30 cellular contexts compared by ENCODE assay signal in genomic region chr4:98539299-98539698, GRCh38.
"Had no signal": no experiment of that assay in that cellular context is flagged by ENCODE, and none has a peak within 500 bp of the region (broad histone marks: within the 10 kb centered on the region; RNA-seq: fewer than 3 reads in every experiment).

No MANE protein-coding gene starts in this region.

- FAIRE-seq: colon, RCC 7860 had no signal

- H3K27me3 Mint-ChIP-seq: activated CD4-positive, alpha-beta memory T cell treated with anti-CD3 and anti-CD28 coated beads, Interleukin-2, amount 10 ng/mL, durations not matched to agents 7 days and 5 days; activated CD4-positive, alpha-beta T cell treated with anti-CD3 and anti-CD28 coated beads for 36 hours; activated naive CD4-positive, alpha-beta T cell treated with anti-CD3 and anti-CD28 coated beads, Interleukin-2, amount 10 ng/mL, durations not matched to agents 7 days and 5 days; activated naive CD8-positive, alpha-beta T cell treated with anti-CD3 and anti-CD28 coated beads for 36 hours; activated T-helper 17 cell treated with anti-CD3 and anti-CD28 coated beads, Interleukin-2, amount 50 U/mL, for 72 hours; T-cell had no signal

- H3K27ac Mint-ChIP-seq: activated CD4-positive, alpha-beta memory T cell treated with anti-CD3 and anti-CD28 coated beads, Interleukin-2, amount 10 ng/mL, durations not matched to agents 7 days and 5 days; activated CD4-positive, alpha-beta T cell treated with anti-CD3 and anti-CD28 coated beads for 36 hours; activated naive CD4-positive, alpha-beta T cell treated with anti-CD3 and anti-CD28 coated beads, Interleukin-2, amount 10 ng/mL, durations not matched to agents 7 days and 5 days; activated naive CD8-positive, alpha-beta T cell treated with anti-CD3 and anti-CD28 coated beads for 36 hours; activated T-helper 17 cell treated with anti-CD3 and anti-CD28 coated beads, Interleukin-2, amount 50 U/mL, for 72 hours; T-cell had no signal

- H3K9me3 Mint-ChIP-seq: activated CD4-positive, alpha-beta memory T cell treated with anti-CD3 and anti-CD28 coated beads, Interleukin-2, amount 10 ng/mL, durations not matched to agents 7 days and 5 days; activated T-helper 17 cell treated with anti-CD3 and anti-CD28 coated beads, Interleukin-2, amount 50 U/mL, for 72 hours had no signal

- ATAC-seq: activated CD4-positive, alpha-beta T cell treated with anti-CD3 and anti-CD28 coated beads for 36 hours; activated T-helper 17 cell treated with anti-CD3 and anti-CD28 coated beads, Interleukin-2, amount 50 U/mL, for 72 hours; PC-3; T-cell had no signal

- H3K36me3 Mint-ChIP-seq: activated naive CD4-positive, alpha-beta T cell treated with anti-CD3 and anti-CD28 coated beads, Interleukin-2, amount 10 ng/mL, durations not matched to agents 7 days and 5 days had no signal

- DNase-seq: activated CD4-positive, alpha-beta memory T cell treated with anti-CD3 and anti-CD28 coated beads, Interleukin-2, amount 10 ng/mL, durations not matched to agents 7 days and 5 days; activated CD4-positive, alpha-beta T cell treated with anti-CD3 and anti-CD28 coated beads for 36 hours; activated CD4-positive, alpha-beta T cell treated with anti-CD3 and anti-CD28 coated beads, Interleukin-2, amount 50 U/mL, for 1 hour; activated gamma-delta T cell treated with Interleukin-2 at 50 U/mL for 16 hours; activated naive CD4-positive, alpha-beta T cell treated with anti-CD3 and anti-CD28 coated beads, Interleukin-2, amount 10 ng/mL, durations not matched to agents 7 days and 5 days; activated naive CD8-positive, alpha-beta T cell treated with anti-CD3 and anti-CD28 coated beads for 36 hours; activated T-cell treated with anti-CD3 and anti-CD28 coated beads for 4 hours; activated T-cell treated with anti-CD3 and anti-CD28 coated beads, Interleukin-2, amount 50 U/mL, for 48 hours; anterior cingulate cortex; cerebellar nuclear complex; Karpas-422; MM.1S; NCI-H1092 treated with DMSO at 0.1 percent for 48 hours; NCI-H1417 treated with DMSO at 0.1 percent for 48 hours; NCI-H1694; NCI-H2029 treated with DMSO at 0.1 percent for 48 hours; NCI-H345; NCI-H510A; NCI-H526 treated with DMSO at 0.1 percent for 48 hours; NCI-H82; NK-92 treated with Interleukin-12 subunit alpha and Interleukin-12 subunit beta, amount 100 ng/mL, for 24 hours; PC-3; SHP77 treated with DMSO at 0.1 percent for 48 hours; T-cell; T-helper 2 cell; T1000 had no signal

- H3K27ac ChIP-seq: VCaP had no signal

- H3K4me3 Mint-ChIP-seq: activated CD4-positive, alpha-beta memory T cell treated with anti-CD3 and anti-CD28 coated beads, Interleukin-2, amount 10 ng/mL, durations not matched to agents 7 days and 5 days; activated CD4-positive, alpha-beta T cell treated with anti-CD3 and anti-CD28 coated beads for 36 hours; activated naive CD4-positive, alpha-beta T cell treated with anti-CD3 and anti-CD28 coated beads, Interleukin-2, amount 10 ng/mL, durations not matched to agents 7 days and 5 days; activated naive CD8-positive, alpha-beta T cell treated with anti-CD3 and anti-CD28 coated beads for 36 hours; activated T-helper 17 cell treated with anti-CD3 and anti-CD28 coated beads, Interleukin-2, amount 50 U/mL, for 72 hours; T-cell had no signal
